Comparison of ENCODE assay signal across 8 cellular contexts in the genomic region with DNA sequence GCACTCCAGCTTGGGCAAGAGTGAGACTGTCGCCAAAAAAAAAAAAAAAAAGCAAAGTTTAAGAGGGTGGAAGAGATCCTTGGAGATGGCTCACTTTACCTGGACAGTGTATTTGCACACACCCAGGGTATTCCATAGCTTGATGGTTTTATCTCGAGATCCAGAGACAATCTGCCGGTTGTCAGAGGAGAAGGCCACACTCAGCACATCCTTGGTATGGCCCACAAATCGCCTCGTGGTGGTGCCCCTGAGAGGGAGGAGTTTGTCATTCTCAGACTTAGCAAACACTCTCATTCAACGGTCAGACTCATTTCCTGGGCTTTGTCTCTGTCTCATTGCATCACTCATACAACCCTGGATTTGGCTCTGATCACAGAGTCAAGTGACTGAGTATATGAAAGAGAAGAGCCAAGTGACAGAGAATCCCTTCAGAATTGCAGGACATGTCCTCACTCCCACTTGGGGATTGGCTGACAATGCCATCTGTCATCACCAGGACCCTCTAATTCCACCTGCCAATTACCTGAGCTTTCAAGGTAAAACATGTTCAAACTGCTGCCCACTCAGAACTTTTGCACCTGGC. TPM values are rescaled to one million over a fixed set of nuclear protein-coding genes. Genes with fewer than 3 reads are reported as not detected.
A peak's percentile ranks its signal among the peaks of the same experiment; 100 is the strongest.
DNase-seq lines count a peak whose midpoint lies in the region; TF ChIP-seq lines count a peak whose summit lies in the region.

No MANE protein-coding gene starts in this region.

- peak overlapping the region; percentile 85 for H3K4me3 ChIP-seq in GM12864 (ENCODE audit: low read depth, low read length)
- H3K4me3 ChIP-seq in neural progenitor cell: peak overlapping the region; percentile 95

- peaks cover 90% of the 10 kb centered on the region for H3F3A ChIP-seq in neural progenitor cell (ENCODE audit: low read depth)

- H3K36me3 Mint-ChIP-seq in neural progenitor cell: peaks cover 46% of the 10 kb centered on the region

- peaks cover 36% of the 10 kb centered on the region for H3K4me1 Mint-ChIP-seq in neural progenitor cell

- peak overlapping the region; percentile 94 for H3K4me2 ChIP-seq in neural progenitor cell

- peaks cover 76% of the 10 kb centered on the region for H3K79me2 ChIP-seq in neural progenitor cell (ENCODE audit: low read depth)

- peak overlapping the region; percentile 100 for H3K9ac ChIP-seq in neural progenitor cell

- peaks cover 13% of the 10 kb centered on the region for H3K4me1 ChIP-seq in neural progenitor cell

- no peaks in the 10 kb centered on the region for H3K9me3 Mint-ChIP-seq in neural progenitor cell

- peak; percentile 4 for TF ChIP-seq CTCF in GM12864 (IDR thresholded peaks at IDR 0.05; ENCODE audit: low read depth, low read length, missing control alignments)
- TF ChIP-seq CTCF in neural progenitor cell (IDR thresholded peaks at IDR 0.05): no peak

- no peak overlapping the region for H2AFZ ChIP-seq in neural progenitor cell (replicated peaks)

- H3K36me3 ChIP-seq in neural progenitor cell: peaks cover 17% of the 10 kb centered on the region

- H4K20me1 ChIP-seq in neural progenitor cell (ENCODE audit: low read depth): peaks cover 69% of the 10 kb centered on the region

- no peaks in the 10 kb centered on the region for H3K27me3 ChIP-seq in neural progenitor cell

- no peaks in the 10 kb centered on the region for H3K9me3 ChIP-seq in neural progenitor cell (ENCODE audit: low read depth)

- peaks cover 8% of the 10 kb centered on the region for H3K27me3 Mint-ChIP-seq in neural progenitor cell (ENCODE audit: insufficient read depth, low read depth)

- no peak for DNase-seq in GM12864 (ENCODE audit: low read depth)
- peak; percentile 98 for DNase-seq in RKO (ENCODE audit: low spot score)
- peak; percentile 55 to 89 for DNase-seq in dermis microvascular lymphatic vessel endothelial cell (ENCODE audit: low read depth in 2 of 2)
- DNase-seq in neural progenitor cell (ENCODE audit: low spot score): no peak
- no peak for DNase-seq in D341Med (ENCODE audit: low spot score)
- no peak for DNase-seq in central memory CD4-positive, alpha-beta T cell
- no peak for DNase-seq in C1 segment of cervical spinal cord (lab: John Stamatoyannopoulos, UW)
- DNase-seq in cortex of kidney (lab: John Stamatoyannopoulos, UW): no peak

- H3K4me3 Mint-ChIP-seq in neural progenitor cell: peak overlapping the region; percentile 99

- H3K27ac Mint-ChIP-seq in neural progenitor cell: peak overlapping the region; percentile 69

- H3K27ac ChIP-seq in neural progenitor cell: peak overlapping the region; percentile 50

RNA-seq across cellular contexts. Expression of a gene that starts 2.2 kb away (rescaled TPM):
- total RNA-seq in dermis microvascular lymphatic vessel endothelial cell: 4,943 and 6,849 TPM in 2 replicates
- 2,816 and 3,567 TPM in 2 replicates for total RNA-seq in neural progenitor cell (ENCODE audit: low replicate concordance)

RNA-seq across cellular contexts. Expression of a gene that starts 18.4 kb away (rescaled TPM):
- total RNA-seq in dermis microvascular lymphatic vessel endothelial cell: 8.2 and 9.1 TPM in 2 replicates
- 8.1 and 24.2 TPM in 2 replicates for total RNA-seq in neural progenitor cell (ENCODE audit: low replicate concordance)

RNA-seq across cellular contexts. Expression of a gene that starts 19.5 kb away (rescaled TPM):
- total RNA-seq in dermis microvascular lymphatic vessel endothelial cell: 3.3 and 5.8 TPM in 2 replicates
- total RNA-seq in neural progenitor cell (ENCODE audit: low replicate concordance): 7.9 and 9.4 TPM in 2 replicates

RNA-seq across cellular contexts. Expression of a gene that starts 36.5 kb away (rescaled TPM):
- 2.1 and 7.6 TPM in 2 replicates for total RNA-seq in dermis microvascular lymphatic vessel endothelial cell
- not detected in 2 replicates for total RNA-seq in neural progenitor cell (ENCODE audit: low replicate concordance)

Comparison
In these comparisons a context has a peak if more than half of its experiments do, and no peak if none do; other contexts are left out.
1. DNase-seq: peak in RKO (single experiment) and dermis microvascular lymphatic vessel endothelial cell (2 of 2); none in GM12864 (single experiment), neural progenitor cell (single experiment), D341Med (single experiment), central memory CD4-positive, alpha-beta T cell (single experiment), C1 segment of cervical spinal cord (0 of 14) and cortex of kidney (single experiment).